Comparison of ENCODE assay signal across 1 cellular context in genomic region chr9:35685506-35685905, GRCh38.
TF ChIP-seq lines count a peak whose summit lies in the region.

No MANE protein-coding gene starts in this region.

TF ChIP-seq in IMR-90, 13 proteins besides CTCF, POLR2A, EP300 and RAD21:
- TF ChIP-seq CHD1 (IDR thresholded peaks at IDR 0.05; ENCODE audit: low read depth, low read length): no peak
